In genomic region chr15:30872341-30872748, GRCh38 we compare ENCODE assay signal across 18 cellular contexts. TPM values are rescaled to one million over a fixed set of nuclear protein-coding genes. Genes with fewer than 3 reads are reported as not detected.
A peak's percentile ranks its signal among the peaks of the same experiment; 100 is the strongest.
DNase-seq lines count a peak whose midpoint lies in the region; ATAC-seq and TF ChIP-seq lines count a peak whose summit lies in the region.
"Had no signal": no experiment of that assay in that cellular context is flagged by ENCODE, and none has a peak within 500 bp of the region (broad histone marks: within the 10 kb centered on the region; RNA-seq: fewer than 3 reads in every experiment).

No MANE protein-coding gene starts in this region.

- no peak for TF ChIP-seq CTCF in lower leg skin (IDR thresholded peaks at IDR 0.05)

- no peak overlapping the region for H3K14ac ChIP-seq in trophoblast cell (ENCODE audit: low read length)

- no peak for TF ChIP-seq POLR2A in lower leg skin (IDR thresholded peaks at IDR 0.05)

- no peak overlapping the region for H2BK5ac ChIP-seq in trophoblast cell (ENCODE audit: low read depth, low read length, poor library complexity)

- H3K27me3 Mint-ChIP-seq in stimulated activated naive CD8-positive, alpha-beta T cell treated with anti-CD3 and anti-CD28 coated beads, Interleukin-15, amount 100 ng/mL, for 72 hours = no peaks in the 10 kb centered on the region

- intact Hi-C loops in lower leg skin (cut with DNase I; ENCODE audit: low total_unique reads) = no loop called here

- no peaks in the 10 kb centered on the region for H3K9me3 Mint-ChIP-seq in stimulated activated naive CD8-positive, alpha-beta T cell treated with anti-CD3 and anti-CD28 coated beads, Interleukin-15, amount 100 ng/mL, for 72 hours
- H3K9me3 Mint-ChIP-seq: brain, natural killer cell had no signal

- no peak overlapping the region for H3K4me2 ChIP-seq in trophoblast cell (ENCODE audit: low read length)

- H3K23ac ChIP-seq in trophoblast cell (ENCODE audit: low read length) = no peak overlapping the region

- H3K36me3 ChIP-seq in adipocyte (ENCODE audit: control insufficient read depth, insufficient read depth, low read length, severe bottlenecking) (no peaks in the 10 kb centered on the region), trophoblast cell (ENCODE audit: control insufficient read depth in 1 of 2, insufficient read depth in 2 of 2, low read length in 2 of 2) (no peaks in the 10 kb centered on the region)
- H3K36me3 ChIP-seq: lower lobe of right lung had no signal

- DNase-seq in NCI-H146 (lab: John Stamatoyannopoulos, UW) (peak; percentile 31), NCI-H146 treated with DMSO at 0.1 percent for 48 hours (lab: John Stamatoyannopoulos, UW; ENCODE audit: unreplicated experiment) (no peak), adipocyte (ENCODE audit: low read depth) (peak; percentile 5), caudate nucleus (lab: John Stamatoyannopoulos, UW) (no peak), lower leg skin (ENCODE audit: low spot score in 2 of 2) (no peak), trophoblast cell (no peak)
- peak; percentile 5 for DNase-seq in stimulated activated naive CD8-positive, alpha-beta T cell treated with anti-CD3 and anti-CD28 coated beads, Interleukin-15, Interleukin-2, amounts not matched to agents 100 U/mL and 50 U/mL, for 24 hours
- DNase-seq in stimulated activated naive CD8-positive, alpha-beta T cell treated with anti-CD3 and anti-CD28 coated beads, Interleukin-15, amount 100 ng/mL, for 72 hours = no peak
- DNase-seq: 8988T; activated CD4-positive, CD25-positive, alpha-beta regulatory T cell; CD8-positive, alpha-beta memory T cell; GDM1; lower lobe of right lung; natural killer cell; NCI-H524; T-helper 1 cell had no signal

- no peak overlapping the region for H2AK5ac ChIP-seq in trophoblast cell (ENCODE audit: low read length)

- H3K27ac ChIP-seq in caudate nucleus (ENCODE audit: low read depth, low read length) = no peak overlapping the region
- H3K27ac ChIP-seq in trophoblast cell (ENCODE audit: low read depth, low read length) = no peak overlapping the region
- H3K27ac ChIP-seq: lower lobe of right lung, RWPE1 had no signal

- H3K9ac ChIP-seq in adipocyte (ENCODE audit: low read length) (no peak overlapping the region), trophoblast cell (ENCODE audit: low read length) (no peak overlapping the region)

- H3K4me1 Mint-ChIP-seq in stimulated activated naive CD8-positive, alpha-beta T cell treated with anti-CD3 and anti-CD28 coated beads, Interleukin-15, amount 100 ng/mL, for 72 hours = peaks cover 6% of the 10 kb centered on the region
- H3K4me1 Mint-ChIP-seq: CD8-positive, alpha-beta memory T cell; natural killer cell had no signal

- H2AFZ ChIP-seq in trophoblast cell (ENCODE audit: insufficient read depth, low read length, poor library complexity) = no peak overlapping the region

- no peak overlapping the region for H2BK12ac ChIP-seq in trophoblast cell (ENCODE audit: low read length)

- H3K79me1 ChIP-seq in trophoblast cell (ENCODE audit: low read length) = no peaks in the 10 kb centered on the region

- no peak overlapping the region for H2BK120ac ChIP-seq in trophoblast cell (ENCODE audit: insufficient read depth, low read length, poor library complexity)

- no peak overlapping the region for H4K91ac ChIP-seq in trophoblast cell (ENCODE audit: low read depth, low read length)

- H3K4me3 Mint-ChIP-seq in stimulated activated naive CD8-positive, alpha-beta T cell treated with anti-CD3 and anti-CD28 coated beads, Interleukin-15, amount 100 ng/mL, for 72 hours = no peak overlapping the region
- H3K4me3 Mint-ChIP-seq: brain; CD8-positive, alpha-beta memory T cell; natural killer cell had no signal

- H3K9me3 ChIP-seq in adipocyte (ENCODE audit: control insufficient read depth, low read length) (no peaks in the 10 kb centered on the region), trophoblast cell (ENCODE audit: insufficient read depth, low read depth, low read length) (no peaks in the 10 kb centered on the region)
- H3K9me3 ChIP-seq: lower lobe of right lung had no signal

- peak overlapping the region in 1 of 2 donors; percentile 7 for H3K27ac Mint-ChIP-seq in stimulated activated naive CD8-positive, alpha-beta T cell treated with anti-CD3 and anti-CD28 coated beads, Interleukin-15, amount 100 ng/mL, for 72 hours
- H3K27ac Mint-ChIP-seq: brain, natural killer cell had no signal

- 85 to 86% methylated on average over 1 of the region's 1 CpG for WGBS in lower leg skin, 2 donors
- no CpG with 5 or more reads among the region's 1 CpG for WGBS in trophoblast cell (ENCODE audit: extremely low coverage, insufficient coverage, insufficient read length)

- no peak overlapping the region for H4K8ac ChIP-seq in trophoblast cell (ENCODE audit: low read depth, low read length)

- H3K4me1 ChIP-seq in adipocyte (ENCODE audit: control insufficient read depth, insufficient read depth, low read length) (no peaks in the 10 kb centered on the region), trophoblast cell (ENCODE audit: control insufficient read depth in 1 of 2, insufficient read depth in 2 of 2, low read length in 2 of 2) (peaks cover 0 to 3% of the 10 kb centered on the region in 2 experiments)
- H3K4me1 ChIP-seq: lower lobe of right lung had no signal

- H3K4ac ChIP-seq in trophoblast cell (ENCODE audit: low read depth, low read length) = no peak overlapping the region

- no peaks in the 10 kb centered on the region for H3K79me2 ChIP-seq in trophoblast cell (ENCODE audit: control insufficient read depth, insufficient read depth, low read length, poor library complexity)

- H3K18ac ChIP-seq in trophoblast cell (ENCODE audit: low read length) = no peak overlapping the region

- H4K12ac ChIP-seq in trophoblast cell (ENCODE audit: low read depth, low read length) = no peak overlapping the region

- H3K27me3 ChIP-seq in adipocyte (replicated peaks; ENCODE audit: control insufficient read depth, insufficient read depth, low read length) (peaks cover 9% of the 10 kb centered on the region), trophoblast cell (ENCODE audit: insufficient read depth, low read length) (no peaks in the 10 kb centered on the region)

- H3K4me3 ChIP-seq in adipocyte (ENCODE audit: low read length) (no peak overlapping the region), lower leg skin (ENCODE audit: low read depth, poor library complexity, severe bottlenecking) (no peak overlapping the region), trophoblast cell (ENCODE audit: low read depth, low read length) (no peak overlapping the region)
- H3K4me3 ChIP-seq: lower lobe of right lung had no signal

- peak; percentile 79 for ATAC-seq in stimulated activated naive CD8-positive, alpha-beta T cell treated with anti-CD3 and anti-CD28 coated beads, Interleukin-15, Interleukin-2, amounts not matched to agents 100 U/mL and 50 U/mL, for 24 hours
- no peak for ATAC-seq in stimulated activated naive CD8-positive, alpha-beta T cell treated with anti-CD3 and anti-CD28 coated beads, Interleukin-15, amount 100 ng/mL, for 72 hours
- ATAC-seq: lower lobe of right lung, natural killer cell had no signal

RNA-seq across cellular contexts. Expression of gene FAN1, which starts 31.4 kb away (rescaled TPM):
- total RNA-seq in lower leg skin = 10 to 100 TPM; 11.7 to 19.4 (median 17.6) TPM
- 6.9 and 7.8 TPM in 2 replicates for polyA plus RNA-seq in trophoblast cell (2013)

Comparison
In these comparisons a context has a peak if more than half of its experiments do, and no peak if none do; other contexts are left out.
1. DNase-seq: peak in NCI-H146 (single experiment), stimulated activated naive CD8-positive, alpha-beta T cell treated with anti-CD3 and anti-CD28 coated beads, Interleukin-15, Interleukin-2, amounts not matched to agents 100 U/mL and 50 U/mL, for 24 hours (single experiment) and adipocyte (single experiment); none in NCI-H146 treated with DMSO at 0.1 percent for 48 hours (single experiment), stimulated activated naive CD8-positive, alpha-beta T cell treated with anti-CD3 and anti-CD28 coated beads, Interleukin-15, amount 100 ng/mL, for 72 hours (0 of 2), caudate nucleus (0 of 61), lower leg skin (0 of 2) and trophoblast cell (0 of 2).